In genomic region chr14:63438065-63438757, GRCh38 we compare ENCODE assay signal across 8 cellular contexts.
DNase-seq lines count a peak whose midpoint lies in the region; ATAC-seq and TF ChIP-seq lines count a peak whose summit lies in the region.

No MANE protein-coding gene starts in this region.

- H3K4me1 Mint-ChIP-seq in HFFc6 (ENCODE audit: low read depth), result peaks cover 48% of the 10 kb centered on the region

- peaks cover 73% of the 10 kb centered on the region for H3K79me2 ChIP-seq in DND-41 (ENCODE audit: insufficient read depth, low read length)

- H3K27ac ChIP-seq in DND-41 (ENCODE audit: low read length), result no peak overlapping the region
- H3K27ac ChIP-seq in stomach smooth muscle (ENCODE audit: low read length), result peak overlapping the region; percentile 72

- H3K27me3 ChIP-seq in DND-41 (ENCODE audit: insufficient read depth, low read length, poor library complexity) (no peaks in the 10 kb centered on the region), stomach smooth muscle (ENCODE audit: control insufficient read depth in 1 of 2, insufficient read depth in 2 of 2, low read length in 2 of 2) (no peaks in the 10 kb centered on the region)

- peak overlapping the region; percentile 65 for H3K4me3 Mint-ChIP-seq in HFFc6

- no peaks in the 10 kb centered on the region for H3K9me3 Mint-ChIP-seq in HFFc6

- peak; percentile 81 for ATAC-seq in DND-41 (ENCODE audit: insufficient read depth, low read depth)
- ATAC-seq in HG02588 (IDR thresholded peaks at IDR 0.05; ENCODE audit: unreplicated experiment), result no peak

- 0 out of 2 replicates have a peak, but pooled peaks cover 4% of the 10 kb centered on the region for H3K36me3 Mint-ChIP-seq in HFFc6 (ENCODE audit: low read depth)

- H3K27me3 Mint-ChIP-seq in HFFc6 (ENCODE audit: insufficient read depth), result no peaks in the 10 kb centered on the region

- no peaks in the 10 kb centered on the region; the same call in 1 of the 2 replicates for H3K4me1 ChIP-seq in DND-41 (ENCODE audit: insufficient read depth, low read length)
- H3K4me1 ChIP-seq in stomach smooth muscle (ENCODE audit: control insufficient read depth, insufficient read depth, low read length), result peaks cover 41% of the 10 kb centered on the region

- no peaks in the 10 kb centered on the region for H3K9me3 ChIP-seq in DND-41 (ENCODE audit: insufficient read depth, low read length, severe bottlenecking)
- H3K9me3 ChIP-seq in stomach smooth muscle (ENCODE audit: control insufficient read depth in 2 of 2, low read length in 2 of 2), result no peaks in the 10 kb centered on the region

- no peak overlapping the region for H3K9ac ChIP-seq in DND-41 (ENCODE audit: low read depth, low read length)
- peak overlapping the region; percentile 43 to 55 for H3K9ac ChIP-seq in stomach smooth muscle (ENCODE audit: low read length in 2 of 2)

- 39 to 56% methylated on average over 1 of the region's 1 CpG for WGBS in lower leg skin, 2 donors

- peaks cover 26% of the 10 kb centered on the region for H4K20me1 ChIP-seq in DND-41 (ENCODE audit: insufficient read depth, low read length)

- H3K27ac Mint-ChIP-seq in HFFc6, result peak overlapping the region; percentile 62

- H3K4me3 ChIP-seq in DND-41 (ENCODE audit: low read depth in 1 of 2, low read length in 2 of 2) (no peak overlapping the region), lower leg skin (ENCODE audit: low read depth, poor library complexity, severe bottlenecking) (no peak overlapping the region), stomach smooth muscle (ENCODE audit: low read length in 2 of 2) (peak overlapping the region; percentile 26 to 56)

- TF ChIP-seq CTCF in DND-41 (IDR thresholded peaks at IDR 0.05; ENCODE audit: borderline replicate concordance, extremely low read depth, low read length, poor library complexity, severe bottlenecking), result peak; percentile 17
- TF ChIP-seq CTCF in HFFc6 (IDR thresholded peaks at IDR 0.05), result peak; percentile 39
- no peak for TF ChIP-seq CTCF in lower leg skin (IDR thresholded peaks at IDR 0.05)

- H3K4me2 ChIP-seq in DND-41 (ENCODE audit: insufficient read depth, low read length), result no peak overlapping the region

- DNase-seq in DND-41, result peak; percentile 46
- DNase-seq in HFFc6, result peak; percentile 95
- peak; percentile 70 for DNase-seq in RPMI8226
- DNase-seq in cerebellar nuclear complex (lab: John Stamatoyannopoulos, UW), result peak; percentile 27 to 74
- DNase-seq in lower leg skin (ENCODE audit: low spot score in 2 of 2), result peak; percentile 58 to 90
- DNase-seq in 8988T, result no peak

- no peak for TF ChIP-seq POLR2A in lower leg skin (IDR thresholded peaks at IDR 0.05)

- H2AFZ ChIP-seq in DND-41 (ENCODE audit: low read depth, low read length), result no peak overlapping the region

- intact Hi-C loops in lower leg skin (cut with DNase I; ENCODE audit: low total_unique reads), result no loop called here

- H3K36me3 ChIP-seq in DND-41 (ENCODE audit: insufficient read depth, low read length) (no peaks in the 10 kb centered on the region), stomach smooth muscle (ENCODE audit: control insufficient read depth in 2 of 2, insufficient read depth in 2 of 2, low read length in 2 of 2) (no peaks in the 10 kb centered on the region)

Comparison
In these comparisons a context has a peak if more than half of its experiments do, and no peak if none do; other contexts are left out.
1. H3K4me3 ChIP-seq: peak in stomach smooth muscle (2 of 2); none in DND-41 (0 of 2) and lower leg skin (single experiment).
2. CTCF ChIP-seq: peak in DND-41 (single experiment) and HFFc6 (single experiment); none in lower leg skin (0 of 3).